Comparison of ENCODE assay signal across 8 cellular contexts in genomic region chr5:139668064-139668880, GRCh38. TPM values are rescaled to one million over a fixed set of nuclear protein-coding genes. Genes with fewer than 3 reads are reported as not detected.
A peak's percentile ranks its signal among the peaks of the same experiment; 100 is the strongest.
DNase-seq lines count a peak whose midpoint lies in the region; ATAC-seq and TF ChIP-seq lines count a peak whose summit lies in the region.

No MANE protein-coding gene starts in this region.

- H3K79me2 ChIP-seq in DOHH2 (ENCODE audit: control insufficient read depth, low read length) (peaks cover 88% of the 10 kb centered on the region), KMS-11 (ENCODE audit: insufficient read depth, low read depth) (peaks cover 88% of the 10 kb centered on the region), trophoblast cell (ENCODE audit: control insufficient read depth, insufficient read depth, low read length, poor library complexity) (peaks cover 47% of the 10 kb centered on the region)

- no CpG with 5 or more reads among the region's 55 CpGs for WGBS in trophoblast cell (ENCODE audit: extremely low coverage, insufficient coverage, insufficient read length)

- DNase-seq in activated T-helper 2 cell treated with anti-CD3 and anti-CD28 coated beads, Interferon-gamma antibody, Interleukin-2, Interleukin-4, amounts not matched to agents 10 μg/mL and 5 μg/mL and 100 μg/mL, durations not matched to agents 14 hours and 24 hours and 36 hours (ENCODE audit: low spot score): peak; percentile 24
- DNase-seq in foreskin fibroblast (peak in 1 of 2 donors; percentile 66), trophoblast cell (peak in 1 of 2 donors; percentile 36)

- H3K4me3 ChIP-seq in DOHH2 (ENCODE audit: low read length) (peak overlapping the region; percentile 76), KMS-11 (IDR thresholded peaks at IDR 0.05; ENCODE audit: insufficient read depth, low read depth, low read length) (no peak overlapping the region), foreskin fibroblast (ENCODE audit: low read depth in 1 of 2, low read length in 2 of 2) (peak overlapping the region; percentile 28 to 44), trophoblast cell (ENCODE audit: low read depth, low read length) (no peak overlapping the region)

- no peak overlapping the region for H2BK12ac ChIP-seq in trophoblast cell (ENCODE audit: low read length)

- H3K36me3 ChIP-seq in DOHH2 (ENCODE audit: control insufficient read depth, low read length): peaks cover 24% of the 10 kb centered on the region
- H3K36me3 ChIP-seq in KMS-11 (ENCODE audit: insufficient read depth): no peaks in the 10 kb centered on the region
- H3K36me3 ChIP-seq in trophoblast cell (ENCODE audit: control insufficient read depth in 1 of 2, insufficient read depth in 2 of 2, low read length in 2 of 2): peaks cover 42 to 57% of the 10 kb centered on the region in 2 experiments

- H3K4me1 Mint-ChIP-seq in activated T-helper 2 cell treated with anti-CD3 and anti-CD28 coated beads, Interferon-gamma antibody, Interleukin-2, Interleukin-4, amounts not matched to agents 10 μg/mL and 5 μg/mL and 100 μg/mL, durations not matched to agents 14 hours and 24 hours and 36 hours (ENCODE audit: low read depth): peaks cover 26% of the 10 kb centered on the region

- H3K4me2 ChIP-seq in DOHH2 (ENCODE audit: low read length): peak overlapping the region; percentile 91
- H3K4me2 ChIP-seq in KMS-11: peak overlapping the region; percentile 100
- peak overlapping the region; percentile 6 for H3K4me2 ChIP-seq in trophoblast cell (ENCODE audit: low read length)

- H3K36me3 Mint-ChIP-seq in activated T-helper 2 cell treated with anti-CD3 and anti-CD28 coated beads, Interferon-gamma antibody, Interleukin-2, Interleukin-4, amounts not matched to agents 10 μg/mL and 5 μg/mL and 100 μg/mL, durations not matched to agents 14 hours and 24 hours and 36 hours (ENCODE audit: low read depth): no peaks in the 10 kb centered on the region

- peak overlapping the region; percentile 62 for H3K4ac ChIP-seq in trophoblast cell (ENCODE audit: low read depth, low read length)

- no peak overlapping the region for H4K12ac ChIP-seq in trophoblast cell (ENCODE audit: low read depth, low read length)

- H3K27ac ChIP-seq in DOHH2 (ENCODE audit: low read depth, low read length) (peak overlapping the region; percentile 98), KMS-11 (peak overlapping the region; percentile 92), trophoblast cell (ENCODE audit: low read depth, low read length) (peak overlapping the region; percentile 70)

- H4K20me1 ChIP-seq in DOHH2 (ENCODE audit: control insufficient read depth, insufficient read depth, low read depth, low read length): peaks cover 13% of the 10 kb centered on the region; the same call in 1 of the 2 replicates
- 0 out of 2 replicates have a peak, but pooled peaks cover 3% of the 10 kb centered on the region for H4K20me1 ChIP-seq in KMS-11 (ENCODE audit: insufficient read depth)

- peaks cover 5% of the 10 kb centered on the region for H3K27me3 Mint-ChIP-seq in activated T-helper 2 cell treated with anti-CD3 and anti-CD28 coated beads, Interferon-gamma antibody, Interleukin-2, Interleukin-4, amounts not matched to agents 10 μg/mL and 5 μg/mL and 100 μg/mL, durations not matched to agents 14 hours and 24 hours and 36 hours (ENCODE audit: low read depth)

- H4K91ac ChIP-seq in trophoblast cell (ENCODE audit: low read depth, low read length): peak overlapping the region; percentile 58

- no peak overlapping the region for H3K14ac ChIP-seq in trophoblast cell (ENCODE audit: low read length)

- H2AFZ ChIP-seq in KMS-11 (ENCODE audit: low read depth) (no peak overlapping the region), trophoblast cell (ENCODE audit: insufficient read depth, low read length, poor library complexity) (no peak overlapping the region)

- H3K18ac ChIP-seq in trophoblast cell (ENCODE audit: low read length): peak overlapping the region; percentile 19

- no peak overlapping the region for H2AK5ac ChIP-seq in trophoblast cell (ENCODE audit: low read length)

- H3F3A ChIP-seq in DOHH2 (ENCODE audit: control insufficient read depth, insufficient read depth): peaks cover 23% of the 10 kb centered on the region

- H3K9ac ChIP-seq in KMS-11: peak overlapping the region; percentile 70
- no peak overlapping the region for H3K9ac ChIP-seq in trophoblast cell (ENCODE audit: low read length)

- no peak overlapping the region for H3K27ac Mint-ChIP-seq in activated T-helper 2 cell treated with anti-CD3 and anti-CD28 coated beads, Interferon-gamma antibody, Interleukin-2, Interleukin-4, amounts not matched to agents 10 μg/mL and 5 μg/mL and 100 μg/mL, durations not matched to agents 14 hours and 24 hours and 36 hours

- no peak overlapping the region for H2BK5ac ChIP-seq in trophoblast cell (ENCODE audit: low read depth, low read length, poor library complexity)

- H3K4me3 Mint-ChIP-seq in activated T-helper 2 cell treated with anti-CD3 and anti-CD28 coated beads, Interferon-gamma antibody, Interleukin-2, Interleukin-4, amounts not matched to agents 10 μg/mL and 5 μg/mL and 100 μg/mL, durations not matched to agents 14 hours and 24 hours and 36 hours (ENCODE audit: low read depth): peak overlapping the region; percentile 40

- H3K9me2 ChIP-seq in DOHH2 (replicated peaks; ENCODE audit: control insufficient read depth, low read length): no peaks in the 10 kb centered on the region

- H3K23ac ChIP-seq in trophoblast cell (ENCODE audit: low read length): no peak overlapping the region

- ATAC-seq in HG03439 (IDR thresholded peaks at IDR 0.05; ENCODE audit: unreplicated experiment): no peak
- no peak for ATAC-seq in GM19035 (IDR thresholded peaks at IDR 0.05; ENCODE audit: unreplicated experiment)
- ATAC-seq in HG03571 (IDR thresholded peaks at IDR 0.05; ENCODE audit: unreplicated experiment): no peak

- H3K79me1 ChIP-seq in trophoblast cell (ENCODE audit: low read length): peaks cover 27% of the 10 kb centered on the region

- H3K4me1 ChIP-seq in DOHH2 (ENCODE audit: control insufficient read depth, low read length) (peaks cover 98% of the 10 kb centered on the region), KMS-11 (ENCODE audit: low read depth, poor library complexity, severe bottlenecking) (peaks cover 76% of the 10 kb centered on the region), trophoblast cell (ENCODE audit: control insufficient read depth in 1 of 2, insufficient read depth in 2 of 2, low read length in 2 of 2) (peaks cover 58 to 68% of the 10 kb centered on the region in 2 experiments)

- intact Hi-C loops in activated T-helper 2 cell treated with anti-CD3 and anti-CD28 coated beads, Interferon-gamma antibody, Interleukin-2, Interleukin-4, amounts not matched to agents 10 μg/mL and 5 μg/mL and 100 μg/mL, durations not matched to agents 14 hours and 24 hours and 36 hours (cut with micrococcal nuclease): loop anchor here (2.0 kb wide), 1 partner anchor 15 kb away; no protein-coding TSS in a partner anchor

- peak overlapping the region; percentile 9 for H4K8ac ChIP-seq in trophoblast cell (ENCODE audit: low read depth, low read length)

- H2BK120ac ChIP-seq in trophoblast cell (ENCODE audit: insufficient read depth, low read length, poor library complexity): peak overlapping the region; percentile 11

- H3K9me3 ChIP-seq in DOHH2 (ENCODE audit: control insufficient read depth, insufficient read depth, low read length): no peaks in the 10 kb centered on the region
- no peaks in the 10 kb centered on the region for H3K9me3 ChIP-seq in trophoblast cell (ENCODE audit: insufficient read depth, low read depth, low read length)

- H3K27me3 ChIP-seq in DOHH2 (ENCODE audit: control insufficient read depth, low read length) (no peaks in the 10 kb centered on the region), KMS-11 (ENCODE audit: insufficient read depth, low read depth) (no peaks in the 10 kb centered on the region), trophoblast cell (ENCODE audit: insufficient read depth, low read length) (no peaks in the 10 kb centered on the region)

- no peaks in the 10 kb centered on the region for H3K9me3 Mint-ChIP-seq in activated T-helper 2 cell treated with anti-CD3 and anti-CD28 coated beads, Interferon-gamma antibody, Interleukin-2, Interleukin-4, amounts not matched to agents 10 μg/mL and 5 μg/mL and 100 μg/mL, durations not matched to agents 14 hours and 24 hours and 36 hours

- TF ChIP-seq CTCF in DOHH2 (IDR thresholded peaks at IDR 0.05; ENCODE audit: low read depth, low read length, poor library complexity, severe bottlenecking): no peak
- TF ChIP-seq CTCF in KMS-11 (conservative IDR thresholded peaks at IDR 0.05; ENCODE audit: low read depth, low read length): no peak
- no peak for TF ChIP-seq CTCF in foreskin fibroblast (IDR thresholded peaks at IDR 0.05; ENCODE audit: low read depth, low read length)

RNA-seq across cellular contexts. Expression of gene CXXC5, which starts 20.1 kb away (rescaled TPM):
- total RNA-seq in activated T-helper 2 cell treated with anti-CD3 and anti-CD28 coated beads, Interferon-gamma antibody, Interleukin-2, Interleukin-4, amounts not matched to agents 10 μg/mL and 5 μg/mL and 100 μg/mL, durations not matched to agents 14 hours and 24 hours and 36 hours: 1.3 and 2.9 TPM in 2 replicates
- polyA plus RNA-seq in trophoblast cell (2013): 101 and 105 TPM in 2 replicates

Comparison
In these comparisons a context has a peak if more than half of its experiments do, and no peak if none do; other contexts are left out.
1. H3K4me2 ChIP-seq: peak in every context shown above with its lines; median percentile 100 in KMS-11; 91 in DOHH2; 6 in trophoblast cell.
2. H3K4me3 ChIP-seq: peak in DOHH2 (single experiment) and foreskin fibroblast (2 of 2); none in KMS-11 (single experiment) and trophoblast cell (single experiment).
3. Peak in every context shown above with its lines, with median percentiles within 50 percentile points of each other: H3K27ac ChIP-seq.